Comparison of ENCODE assay signal across 8 cellular contexts in the genomic region with DNA sequence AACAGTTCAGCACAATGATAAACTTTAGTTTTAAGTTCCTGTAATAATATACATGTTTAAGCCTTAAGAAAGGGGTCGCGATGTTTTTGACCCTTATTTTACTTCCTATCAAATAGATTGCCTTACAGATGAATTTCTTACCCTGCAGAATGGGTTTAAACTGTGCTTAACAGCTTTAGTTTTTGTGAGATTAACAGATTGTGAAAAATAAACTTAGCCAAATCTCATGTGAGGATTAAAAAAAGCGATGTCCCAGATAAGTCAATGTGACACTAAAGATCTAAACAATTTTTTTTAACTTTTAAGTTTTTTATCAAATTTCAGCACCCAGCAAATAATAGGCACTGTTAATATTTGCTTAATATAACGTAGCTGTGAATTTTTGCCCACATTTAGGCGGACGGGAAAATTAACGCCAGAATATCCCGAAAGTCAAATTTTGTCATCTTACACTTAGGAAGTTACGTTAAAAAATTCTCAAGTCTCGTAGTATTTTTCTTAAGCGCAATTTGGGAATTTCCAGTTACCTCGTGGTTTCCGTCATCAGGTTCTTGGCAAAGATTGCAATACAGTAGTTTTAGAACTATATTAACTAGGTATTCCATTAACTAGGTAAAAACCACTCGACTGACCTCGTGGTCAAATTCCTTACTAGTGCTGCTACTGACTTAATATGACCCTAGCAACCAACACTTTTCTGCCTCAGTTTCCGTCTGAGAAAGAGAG. TPM values are rescaled to one million over a fixed set of nuclear protein-coding genes. Genes with fewer than 3 reads are reported as not detected.
DNase-seq lines count a peak whose midpoint lies in the region; ATAC-seq and TF ChIP-seq lines count a peak whose summit lies in the region.

No MANE protein-coding gene starts in this region.

- no peaks in the 10 kb centered on the region for H3K9me2 ChIP-seq in MM.1S (replicated peaks; ENCODE audit: insufficient read depth, low read length)

- H3K27ac ChIP-seq in MM.1S (ENCODE audit: low read length) = peak overlapping the region; percentile 81
- peak overlapping the region; percentile 48 for H3K27ac ChIP-seq in duodenal mucosa (ENCODE audit: low read depth, low read length)

- peak overlapping the region; percentile 97 for H3K9ac ChIP-seq in MM.1S (ENCODE audit: low read length)
- peak overlapping the region; percentile 98 to 100 for H3K9ac ChIP-seq in duodenal mucosa (ENCODE audit: low read depth in 1 of 2, low read length in 2 of 2)

- peak overlapping the region; percentile 68 for H3K4me2 ChIP-seq in MM.1S (ENCODE audit: low read depth, low read length)

- H3K9me3 ChIP-seq in MM.1S (replicated peaks; ENCODE audit: insufficient read depth, low read length) = no peaks in the 10 kb centered on the region
- H3K9me3 ChIP-seq in duodenal mucosa (ENCODE audit: control insufficient read depth in 1 of 2, low read length in 2 of 2) = no peaks in the 10 kb centered on the region

- peak overlapping the region; percentile 96 to 97 for H3K27ac Mint-ChIP-seq in natural killer cell

- DNase-seq in CD1c-positive myeloid dendritic cell (ENCODE audit: extremely low spot score) (peak; percentile 78), MM.1S (no peak), natural killer cell (no peak), T1000 (lab: John Stamatoyannopoulos, UW) (no peak), dedifferentiated amniotic fluid mesenchymal stem cell (ENCODE audit: extremely low spot score) (no peak)

- TF ChIP-seq CTCF in MM.1S (IDR thresholded peaks at IDR 0.05; ENCODE audit: low read length) (no peak), natural killer cell (IDR thresholded peaks at IDR 0.05) (no peak)

- H3K27me3 ChIP-seq in MM.1S (replicated peaks; ENCODE audit: insufficient read depth, low read length) = no peaks in the 10 kb centered on the region
- H3K27me3 ChIP-seq in duodenal mucosa (ENCODE audit: control insufficient read depth in 1 of 2, insufficient read depth in 2 of 2, low read length in 2 of 2) = no peaks in the 10 kb centered on the region

- H3K36me3 ChIP-seq in MM.1S (replicated peaks; ENCODE audit: insufficient read depth, low read length) (no peaks in the 10 kb centered on the region), duodenal mucosa (ENCODE audit: control insufficient read depth in 1 of 2, insufficient read depth in 2 of 2, low read length in 2 of 2) (peaks cover 7 to 18% of the 10 kb centered on the region in 2 donors)

- peaks cover 24% of the 10 kb centered on the region for H3K4me1 ChIP-seq in MM.1S (ENCODE audit: low read length)
- H3K4me1 ChIP-seq in duodenal mucosa (ENCODE audit: control insufficient read depth in 1 of 2, insufficient read depth in 2 of 2, low read length in 2 of 2) = peaks cover 34 to 36% of the 10 kb centered on the region in 2 donors

- H3K4me3 Mint-ChIP-seq in natural killer cell = peak overlapping the region; percentile 93

- peaks cover 62% of the 10 kb centered on the region for H3K79me2 ChIP-seq in MM.1S (ENCODE audit: low read length)

- no peak overlapping the region for H2AFZ ChIP-seq in MM.1S (ENCODE audit: low read length)

- H4K20me1 ChIP-seq in MM.1S (ENCODE audit: insufficient read depth, low read length) = peaks cover 39% of the 10 kb centered on the region

- H3K4me3 ChIP-seq in MM.1S (ENCODE audit: low read length) (peak overlapping the region; percentile 86), duodenal mucosa (ENCODE audit: low read depth in 1 of 2, low read length in 2 of 2) (peak overlapping the region; percentile 96)

- ATAC-seq in natural killer cell = no peak
- no peak for ATAC-seq in HG03354 (IDR thresholded peaks at IDR 0.05; ENCODE audit: poor library complexity, severe bottlenecking, unreplicated experiment)
- no peak for ATAC-seq in GM19023 (IDR thresholded peaks at IDR 0.05; ENCODE audit: unreplicated experiment)

- H3F3A ChIP-seq in MM.1S (ENCODE audit: insufficient read depth, low read length) = peaks cover 56% of the 10 kb centered on the region

- no peaks in the 10 kb centered on the region for H3K9me3 Mint-ChIP-seq in natural killer cell

- no peaks in the 10 kb centered on the region for H3K27me3 Mint-ChIP-seq in natural killer cell (ENCODE audit: low read depth in 2 of 2)

- intact Hi-C loops in natural killer cell (cut with micrococcal nuclease) = loop anchor here (2.0 to 10.0 kb wide), 2 partner anchors 53 to 169 kb away; no protein-coding TSS in a partner anchor

- H3K4me1 Mint-ChIP-seq in natural killer cell = peaks cover 51 to 65% of the 10 kb centered on the region in 2 donors

- peaks cover 8% of the 10 kb centered on the region for H3K36me3 Mint-ChIP-seq in natural killer cell

RNA-seq across cellular contexts. Expression of a gene that starts 1.2 kb away (rescaled TPM):
- total RNA-seq in natural killer cell = 100 to 1,000 TPM; 501 to 547 (median 515) TPM

RNA-seq across cellular contexts. Expression of a gene that starts 11.8 kb away (rescaled TPM):
- total RNA-seq in natural killer cell = under 1 TPM in 2 of 3 donors, not detected in 1; 0.68 to 0.85 TPM
